In the genomic region with DNA sequence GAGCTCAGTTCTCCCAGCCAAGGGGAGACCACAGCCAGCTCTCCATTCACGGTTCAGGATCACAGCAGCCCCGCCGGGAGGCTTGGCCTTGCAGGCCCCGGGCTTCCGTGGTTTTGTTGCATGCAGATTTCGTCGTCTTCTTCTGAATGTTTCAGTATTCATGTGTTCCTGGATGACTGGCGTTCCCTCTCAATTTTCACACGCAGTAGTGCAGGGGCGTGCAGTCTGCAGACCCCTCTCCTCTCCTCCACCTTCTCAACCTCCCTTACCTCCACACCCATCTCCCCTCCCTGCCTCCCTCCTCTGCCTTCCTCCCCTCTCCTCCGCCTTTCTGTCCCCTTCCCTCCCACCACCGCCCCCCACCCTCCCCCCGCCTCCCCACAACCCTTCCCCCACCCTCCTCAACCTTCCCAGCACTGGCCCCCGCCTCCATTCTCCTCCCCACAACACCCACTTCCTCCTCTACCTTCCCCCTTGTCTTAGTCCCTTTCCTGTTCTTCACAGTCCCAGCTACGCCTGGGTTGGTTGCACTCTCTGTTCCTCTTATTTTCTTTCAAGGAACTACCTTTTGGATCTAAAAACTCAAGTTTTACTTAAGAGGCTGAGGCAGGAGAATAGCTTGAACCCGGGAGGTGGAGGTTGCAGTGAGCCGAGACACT, we compare ENCODE assay signal across 8 cellular contexts. TPM values are rescaled to one million over a fixed set of nuclear protein-coding genes. Genes with fewer than 3 reads are reported as not detected.
DNase-seq lines count a peak whose midpoint lies in the region; ATAC-seq and FAIRE-seq lines count a peak whose summit lies in the region.

No MANE protein-coding gene starts in this region.

- H3K9me3 ChIP-seq in CD4-positive, alpha-beta memory T cell (ENCODE audit: control insufficient read depth in 1 of 2, low read length in 2 of 2), result no peaks in the 10 kb centered on the region

- H3K4me3 ChIP-seq in CD4-positive, alpha-beta memory T cell (ENCODE audit: low read length in 2 of 2), result peak overlapping the region; percentile 24 to 56

- peak overlapping the region; percentile 39 for H3K27ac ChIP-seq in CD4-positive, alpha-beta memory T cell (ENCODE audit: low read depth, low read length)

- DNase-seq in CD4-positive, alpha-beta memory T cell, result peak in 3 of 5 donors; percentile 24 to 37 (median 32)
- peak; percentile 53 for DNase-seq in activated CD4-positive, alpha-beta T cell treated with anti-CD3 and anti-CD28 coated beads, Interleukin-2, amount 10 ng/mL, durations not matched to agents 7 days and 5 days
- DNase-seq in kidney tubule cell (ENCODE audit: low spot score), result peak; percentile 20
- peak; percentile 43 for DNase-seq in ureter (ENCODE audit: low spot score)
- no peak for DNase-seq in H4 (ENCODE audit: low spot score)
- DNase-seq in frontal cortex (ENCODE audit: low spot score in 2 of 2), result no peak

- FAIRE-seq in frontal cortex (lab: Jason Lieb, UNC), result no peak

- peak overlapping the region; percentile 66 to 89 (median 81) for H3K4me3 Mint-ChIP-seq in CD4-positive, alpha-beta memory T cell
- peak overlapping the region; percentile 72 for H3K4me3 Mint-ChIP-seq in activated CD4-positive, alpha-beta T cell treated with anti-CD3 and anti-CD28 coated beads, Interleukin-2, amount 10 ng/mL, durations not matched to agents 7 days and 5 days

- no peaks in the 10 kb centered on the region for H3K27me3 Mint-ChIP-seq in CD4-positive, alpha-beta memory T cell
- no peaks in the 10 kb centered on the region for H3K27me3 Mint-ChIP-seq in activated CD4-positive, alpha-beta T cell treated with anti-CD3 and anti-CD28 coated beads, Interleukin-2, amount 10 ng/mL, durations not matched to agents 7 days and 5 days

- H3K4me1 ChIP-seq in CD4-positive, alpha-beta memory T cell (ENCODE audit: insufficient read depth, low read length), result peaks cover 31% of the 10 kb centered on the region

- H3K4me1 Mint-ChIP-seq in CD4-positive, alpha-beta memory T cell, result peaks cover 20 to 42% (median 28%) of the 10 kb centered on the region in 4 donors
- peaks cover 39% of the 10 kb centered on the region for H3K4me1 Mint-ChIP-seq in activated CD4-positive, alpha-beta T cell treated with anti-CD3 and anti-CD28 coated beads, Interleukin-2, amount 10 ng/mL, durations not matched to agents 7 days and 5 days

- H3K9me3 Mint-ChIP-seq in CD4-positive, alpha-beta memory T cell, result no peaks in the 10 kb centered on the region
- H3K9me3 Mint-ChIP-seq in activated CD4-positive, alpha-beta T cell treated with anti-CD3 and anti-CD28 coated beads, Interleukin-2, amount 10 ng/mL, durations not matched to agents 7 days and 5 days, result no peaks in the 10 kb centered on the region

- POLR2A ChIA-PET in CD4-positive, alpha-beta memory T cell (lab: Charles Lee; ENCODE audit: partially characterized antibody), result interaction anchor here (0.7 to 2.3 kb wide), 3 partner anchors 8 to 68 kb away, joined by 3 to 6 read pairs (median 5); no protein-coding TSS in a partner anchor
- POLR2A ChIA-PET in activated CD4-positive, alpha-beta T cell treated with anti-CD3 and anti-CD28 coated beads, Interleukin-2, amount 10 ng/mL, durations not matched to agents 7 days and 5 days (lab: Charles Lee), result interaction anchor here (0.5 kb wide), 3 partner anchors 18 to 854 kb away, joined by 3 read pairs; no protein-coding TSS in a partner anchor

- no peaks in the 10 kb centered on the region for H3K36me3 Mint-ChIP-seq in CD4-positive, alpha-beta memory T cell
- H3K36me3 Mint-ChIP-seq in activated CD4-positive, alpha-beta T cell treated with anti-CD3 and anti-CD28 coated beads, Interleukin-2, amount 10 ng/mL, durations not matched to agents 7 days and 5 days (ENCODE audit: low read depth), result no peaks in the 10 kb centered on the region

- H3K36me3 ChIP-seq in CD4-positive, alpha-beta memory T cell (ENCODE audit: insufficient read depth, low read length), result no peaks in the 10 kb centered on the region

- H3K27me3 ChIP-seq in CD4-positive, alpha-beta memory T cell (ENCODE audit: insufficient read depth, low read length), result no peaks in the 10 kb centered on the region

- CTCF ChIA-PET in CD4-positive, alpha-beta memory T cell (lab: Charles Lee; ENCODE audit: partially characterized antibody), result interaction anchor here (2.2 kb wide), 1 partner anchor 46 kb away, joined by 10 read pairs; no protein-coding TSS in a partner anchor
- CTCF ChIA-PET in activated CD4-positive, alpha-beta T cell treated with anti-CD3 and anti-CD28 coated beads, Interleukin-2, amount 10 ng/mL, durations not matched to agents 7 days and 5 days (lab: Charles Lee), result no interaction called here

- H3K27ac Mint-ChIP-seq in CD4-positive, alpha-beta memory T cell, result peak overlapping the region; percentile 81 to 97 (median 92)
- H3K27ac Mint-ChIP-seq in activated CD4-positive, alpha-beta T cell treated with anti-CD3 and anti-CD28 coated beads, Interleukin-2, amount 10 ng/mL, durations not matched to agents 7 days and 5 days, result peak overlapping the region; percentile 96

- ATAC-seq in HG02642 (IDR thresholded peaks at IDR 0.05; ENCODE audit: poor library complexity, unreplicated experiment) (peak; percentile 37), HG03196 (IDR thresholded peaks at IDR 0.05; ENCODE audit: unreplicated experiment) (no peak)

- intact Hi-C loops in CD4-positive, alpha-beta memory T cell (cut with micrococcal nuclease), result loop anchor here (1.0 to 10.0 kb wide), 4 partner anchors 40 to 263 kb away; a partner anchor contains a TSS

RNA-seq across cellular contexts. Expression of a gene that starts 8.4 kb away (rescaled TPM):
- 1 to 10 TPM; 8.0 to 9.8 TPM for total RNA-seq in CD4-positive, alpha-beta memory T cell
- 1 to 10 TPM; 7.4 to 8.5 TPM for polyA plus RNA-seq in CD4-positive, alpha-beta memory T cell
- total RNA-seq in activated CD4-positive, alpha-beta T cell treated with anti-CD3 and anti-CD28 coated beads, Interleukin-2, amount 10 ng/mL, durations not matched to agents 7 days and 5 days, result 10 to 100 TPM; 43.8 to 46.8 TPM
- 23.0 TPM for total RNA-seq in ureter
- 16.3 and 18.2 TPM in 2 replicates for total RNA-seq in H4 (2014; rRNA removed; shearing (Covaris generic))
- 9.0 TPM for total RNA-seq in frontal cortex

Comparison
In these comparisons a context has a peak if more than half of its experiments do, and no peak if none do; other contexts are left out.
1. DNase-seq: peak in CD4-positive, alpha-beta memory T cell (3 of 5), activated CD4-positive, alpha-beta T cell treated with anti-CD3 and anti-CD28 coated beads, Interleukin-2, amount 10 ng/mL, durations not matched to agents 7 days and 5 days (single experiment), kidney tubule cell (single experiment) and ureter (single experiment); none in H4 (single experiment) and frontal cortex (0 of 2).